In the genomic region with DNA sequence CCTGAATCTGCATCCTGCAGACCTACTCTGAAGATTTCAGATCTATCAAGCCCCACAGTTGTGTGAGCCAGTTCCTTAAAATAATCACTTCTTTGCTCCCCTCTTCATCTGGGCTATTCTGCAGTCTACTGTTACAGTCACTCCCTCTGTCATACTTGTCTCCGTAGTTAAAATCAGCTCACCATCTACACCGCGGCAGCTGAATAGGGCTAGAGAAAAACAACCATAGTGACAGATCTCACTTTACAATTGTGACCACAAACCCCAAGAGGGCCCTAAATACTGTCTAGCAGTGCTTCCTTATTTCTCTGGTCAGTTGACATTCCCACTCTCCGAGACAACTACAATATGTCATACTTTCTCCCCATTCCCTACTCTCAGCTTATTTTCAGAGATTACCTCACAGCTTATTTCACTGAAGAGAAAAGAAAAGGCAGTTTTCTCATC, we compare ENCODE assay signal across 1 cellular context.
A peak's percentile ranks its signal among the peaks of the same experiment; 100 is the strongest.
TF ChIP-seq lines count a peak whose summit lies in the region.

No MANE protein-coding gene starts in this region.

TF ChIP-seq in K562, 482 proteins besides CTCF, POLR2A, EP300 and RAD21 (continued from another document):
- TF ChIP-seq, protein P1, sequence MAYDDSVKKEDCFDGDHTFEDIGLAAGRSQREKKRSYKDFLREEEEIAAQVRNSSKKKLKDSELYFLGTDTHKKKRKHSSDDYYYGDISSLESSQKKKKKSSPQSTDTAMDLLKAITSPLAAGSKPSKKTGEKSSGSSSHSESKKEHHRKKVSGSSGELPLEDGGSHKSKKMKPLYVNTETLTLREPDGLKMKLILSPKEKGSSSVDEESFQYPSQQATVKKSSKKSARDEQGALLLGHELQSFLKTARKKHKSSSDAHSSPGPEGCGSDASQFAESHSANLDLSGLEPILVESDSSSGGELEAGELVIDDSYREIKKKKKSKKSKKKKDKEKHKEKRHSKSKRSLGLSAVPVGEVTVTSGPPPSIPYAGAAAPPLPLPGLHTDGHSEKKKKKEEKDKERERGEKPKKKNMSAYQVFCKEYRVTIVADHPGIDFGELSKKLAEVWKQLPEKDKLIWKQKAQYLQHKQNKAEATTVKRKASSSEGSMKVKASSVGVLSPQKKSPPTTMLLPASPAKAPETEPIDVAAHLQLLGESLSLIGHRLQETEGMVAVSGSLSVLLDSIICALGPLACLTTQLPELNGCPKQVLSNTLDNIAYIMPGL (CRISPR knock-in tag; IDR thresholded peaks at IDR 0.05), result no peak
- no peak for TF ChIP-seq E2F3 (CRISPR knock-in tag; IDR thresholded peaks at IDR 0.05)
- TF ChIP-seq SUPT5H (IDR thresholded peaks at IDR 0.05), result no peak
- TF ChIP-seq SAFB2 (IDR thresholded peaks at IDR 0.05; ENCODE audit: borderline replicate concordance, low read depth, low read length, severe bottlenecking), result no peak
- no peak for TF ChIP-seq HEY1 (CRISPR knock-in tag; IDR thresholded peaks at IDR 0.05; ENCODE audit: borderline replicate concordance)
- TF ChIP-seq NFATC3 (IDR thresholded peaks at IDR 0.05), result no peak
- no peak for TF ChIP-seq ZNF212 (CRISPR knock-in tag; IDR thresholded peaks at IDR 0.05)
- TF ChIP-seq PURB (CRISPR knock-in tag; IDR thresholded peaks at IDR 0.05; ENCODE audit: low read depth), result no peak
- no peak for TF ChIP-seq ZNF586 (CRISPR knock-in tag; conservative IDR thresholded peaks at IDR 0.05)
- no peak for TF ChIP-seq TBL1XR1 (IDR thresholded peaks at IDR 0.05; ENCODE audit: low read length in 2 of 2)
- TF ChIP-seq SREBF2 (CRISPR knock-in tag; IDR thresholded peaks at IDR 0.05), result no peak
- TF ChIP-seq YY1 (IDR thresholded peaks at IDR 0.05; ENCODE audit: borderline replicate concordance in 1 of 3, control insufficient read depth in 1 of 3, extremely low read depth in 1 of 3, insufficient read depth in 3 of 3, insufficient read length in 1 of 3, insufficient replicate concordance in 2 of 3, low read depth in 1 of 3, low read length in 2 of 3), result no peak
- TF ChIP-seq ZC3H11A (IDR thresholded peaks at IDR 0.05; ENCODE audit: low read depth, low read length), result no peak
- no peak for TF ChIP-seq FOXA1 (IDR thresholded peaks at IDR 0.05; ENCODE audit: borderline replicate concordance)
- no peak for TF ChIP-seq NR1H2 (CRISPR knock-in tag; IDR thresholded peaks at IDR 0.05)
- no peak for TF ChIP-seq HDAC2 (IDR thresholded peaks at IDR 0.05)
- TF ChIP-seq ZNF444 (CRISPR knock-in tag; IDR thresholded peaks at IDR 0.05), result no peak
- no peak for TF ChIP-seq ETV1 (tag; conservative IDR thresholded peaks at IDR 0.05; ENCODE audit: low read depth)
- TF ChIP-seq, protein P2, sequence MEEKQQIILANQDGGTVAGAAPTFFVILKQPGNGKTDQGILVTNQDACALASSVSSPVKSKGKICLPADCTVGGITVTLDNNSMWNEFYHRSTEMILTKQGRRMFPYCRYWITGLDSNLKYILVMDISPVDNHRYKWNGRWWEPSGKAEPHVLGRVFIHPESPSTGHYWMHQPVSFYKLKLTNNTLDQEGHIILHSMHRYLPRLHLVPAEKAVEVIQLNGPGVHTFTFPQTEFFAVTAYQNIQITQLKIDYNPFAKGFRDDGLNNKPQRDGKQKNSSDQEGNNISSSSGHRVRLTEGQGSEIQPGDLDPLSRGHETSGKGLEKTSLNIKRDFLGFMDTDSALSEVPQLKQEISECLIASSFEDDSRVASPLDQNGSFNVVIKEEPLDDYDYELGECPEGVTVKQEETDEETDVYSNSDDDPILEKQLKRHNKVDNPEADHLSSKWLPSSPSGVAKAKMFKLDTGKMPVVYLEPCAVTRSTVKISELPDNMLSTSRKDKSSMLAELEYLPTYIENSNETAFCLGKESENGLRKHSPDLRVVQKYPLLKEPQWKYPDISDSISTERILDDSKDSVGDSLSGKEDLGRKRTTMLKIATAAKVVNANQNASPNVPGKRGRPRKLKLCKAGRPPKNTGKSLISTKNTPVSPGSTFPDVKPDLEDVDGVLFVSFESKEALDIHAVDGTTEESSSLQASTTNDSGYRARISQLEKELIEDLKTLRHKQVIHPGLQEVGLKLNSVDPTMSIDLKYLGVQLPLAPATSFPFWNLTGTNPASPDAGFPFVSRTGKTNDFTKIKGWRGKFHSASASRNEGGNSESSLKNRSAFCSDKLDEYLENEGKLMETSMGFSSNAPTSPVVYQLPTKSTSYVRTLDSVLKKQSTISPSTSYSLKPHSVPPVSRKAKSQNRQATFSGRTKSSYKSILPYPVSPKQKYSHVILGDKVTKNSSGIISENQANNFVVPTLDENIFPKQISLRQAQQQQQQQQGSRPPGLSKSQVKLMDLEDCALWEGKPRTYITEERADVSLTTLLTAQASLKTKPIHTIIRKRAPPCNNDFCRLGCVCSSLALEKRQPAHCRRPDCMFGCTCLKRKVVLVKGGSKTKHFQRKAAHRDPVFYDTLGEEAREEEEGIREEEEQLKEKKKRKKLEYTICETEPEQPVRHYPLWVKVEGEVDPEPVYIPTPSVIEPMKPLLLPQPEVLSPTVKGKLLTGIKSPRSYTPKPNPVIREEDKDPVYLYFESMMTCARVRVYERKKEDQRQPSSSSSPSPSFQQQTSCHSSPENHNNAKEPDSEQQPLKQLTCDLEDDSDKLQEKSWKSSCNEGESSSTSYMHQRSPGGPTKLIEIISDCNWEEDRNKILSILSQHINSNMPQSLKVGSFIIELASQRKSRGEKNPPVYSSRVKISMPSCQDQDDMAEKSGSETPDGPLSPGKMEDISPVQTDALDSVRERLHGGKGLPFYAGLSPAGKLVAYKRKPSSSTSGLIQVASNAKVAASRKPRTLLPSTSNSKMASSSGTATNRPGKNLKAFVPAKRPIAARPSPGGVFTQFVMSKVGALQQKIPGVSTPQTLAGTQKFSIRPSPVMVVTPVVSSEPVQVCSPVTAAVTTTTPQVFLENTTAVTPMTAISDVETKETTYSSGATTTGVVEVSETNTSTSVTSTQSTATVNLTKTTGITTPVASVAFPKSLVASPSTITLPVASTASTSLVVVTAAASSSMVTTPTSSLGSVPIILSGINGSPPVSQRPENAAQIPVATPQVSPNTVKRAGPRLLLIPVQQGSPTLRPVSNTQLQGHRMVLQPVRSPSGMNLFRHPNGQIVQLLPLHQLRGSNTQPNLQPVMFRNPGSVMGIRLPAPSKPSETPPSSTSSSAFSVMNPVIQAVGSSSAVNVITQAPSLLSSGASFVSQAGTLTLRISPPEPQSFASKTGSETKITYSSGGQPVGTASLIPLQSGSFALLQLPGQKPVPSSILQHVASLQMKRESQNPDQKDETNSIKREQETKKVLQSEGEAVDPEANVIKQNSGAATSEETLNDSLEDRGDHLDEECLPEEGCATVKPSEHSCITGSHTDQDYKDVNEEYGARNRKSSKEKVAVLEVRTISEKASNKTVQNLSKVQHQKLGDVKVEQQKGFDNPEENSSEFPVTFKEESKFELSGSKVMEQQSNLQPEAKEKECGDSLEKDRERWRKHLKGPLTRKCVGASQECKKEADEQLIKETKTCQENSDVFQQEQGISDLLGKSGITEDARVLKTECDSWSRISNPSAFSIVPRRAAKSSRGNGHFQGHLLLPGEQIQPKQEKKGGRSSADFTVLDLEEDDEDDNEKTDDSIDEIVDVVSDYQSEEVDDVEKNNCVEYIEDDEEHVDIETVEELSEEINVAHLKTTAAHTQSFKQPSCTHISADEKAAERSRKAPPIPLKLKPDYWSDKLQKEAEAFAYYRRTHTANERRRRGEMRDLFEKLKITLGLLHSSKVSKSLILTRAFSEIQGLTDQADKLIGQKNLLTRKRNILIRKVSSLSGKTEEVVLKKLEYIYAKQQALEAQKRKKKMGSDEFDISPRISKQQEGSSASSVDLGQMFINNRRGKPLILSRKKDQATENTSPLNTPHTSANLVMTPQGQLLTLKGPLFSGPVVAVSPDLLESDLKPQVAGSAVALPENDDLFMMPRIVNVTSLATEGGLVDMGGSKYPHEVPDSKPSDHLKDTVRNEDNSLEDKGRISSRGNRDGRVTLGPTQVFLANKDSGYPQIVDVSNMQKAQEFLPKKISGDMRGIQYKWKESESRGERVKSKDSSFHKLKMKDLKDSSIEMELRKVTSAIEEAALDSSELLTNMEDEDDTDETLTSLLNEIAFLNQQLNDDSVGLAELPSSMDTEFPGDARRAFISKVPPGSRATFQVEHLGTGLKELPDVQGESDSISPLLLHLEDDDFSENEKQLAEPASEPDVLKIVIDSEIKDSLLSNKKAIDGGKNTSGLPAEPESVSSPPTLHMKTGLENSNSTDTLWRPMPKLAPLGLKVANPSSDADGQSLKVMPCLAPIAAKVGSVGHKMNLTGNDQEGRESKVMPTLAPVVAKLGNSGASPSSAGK (IDR thresholded peaks at IDR 0.05), result no peak
- TF ChIP-seq NCOA1 (IDR thresholded peaks at IDR 0.05; ENCODE audit: low read depth), result no peak
- TF ChIP-seq ARID2 (IDR thresholded peaks at IDR 0.05), result no peak
- peak; percentile 28; the same call in 1 of the 2 replicates for TF ChIP-seq MEF2A (IDR thresholded peaks at IDR 0.05; ENCODE audit: control insufficient read depth, low read depth, low read length)
- no peak for TF ChIP-seq RFX7 (CRISPR knock-in tag; IDR thresholded peaks at IDR 0.05)
- TF ChIP-seq, protein P3, sequence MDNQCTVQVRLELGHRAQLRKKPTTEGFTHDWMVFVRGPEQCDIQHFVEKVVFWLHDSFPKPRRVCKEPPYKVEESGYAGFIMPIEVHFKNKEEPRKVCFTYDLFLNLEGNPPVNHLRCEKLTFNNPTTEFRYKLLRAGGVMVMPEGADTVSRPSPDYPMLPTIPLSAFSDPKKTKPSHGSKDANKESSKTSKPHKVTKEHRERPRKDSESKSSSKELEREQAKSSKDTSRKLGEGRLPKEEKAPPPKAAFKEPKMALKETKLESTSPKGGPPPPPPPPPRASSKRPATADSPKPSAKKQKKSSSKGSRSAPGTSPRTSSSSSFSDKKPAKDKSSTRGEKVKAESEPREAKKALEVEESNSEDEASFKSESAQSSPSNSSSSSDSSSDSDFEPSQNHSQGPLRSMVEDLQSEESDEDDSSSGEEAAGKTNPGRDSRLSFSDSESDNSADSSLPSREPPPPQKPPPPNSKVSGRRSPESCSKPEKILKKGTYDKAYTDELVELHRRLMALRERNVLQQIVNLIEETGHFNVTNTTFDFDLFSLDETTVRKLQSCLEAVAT (IDR thresholded peaks at IDR 0.05), result peak in 1 of 2 experiments; percentile 67; a peak in 1 of 4 replicates
- TF ChIP-seq SMAD3 (CRISPR knock-in tag; conservative IDR thresholded peaks at IDR 0.05), result peak; percentile 52; the same call in 1 of the 2 replicates
- no peak for TF ChIP-seq TAF9B (IDR thresholded peaks at IDR 0.05; ENCODE audit: partially characterized antibody)
- peak; percentile 42; the same call in 1 of the 2 replicates for TF ChIP-seq LCOR (CRISPR knock-in tag; IDR thresholded peaks at IDR 0.05)
- no peak for TF ChIP-seq THRAP3 (IDR thresholded peaks at IDR 0.05; ENCODE audit: borderline replicate concordance)
- peak; percentile 17; the same call in 1 of the 2 replicates for TF ChIP-seq TAL1 (IDR thresholded peaks at IDR 0.05)
- TF ChIP-seq, protein P4, sequence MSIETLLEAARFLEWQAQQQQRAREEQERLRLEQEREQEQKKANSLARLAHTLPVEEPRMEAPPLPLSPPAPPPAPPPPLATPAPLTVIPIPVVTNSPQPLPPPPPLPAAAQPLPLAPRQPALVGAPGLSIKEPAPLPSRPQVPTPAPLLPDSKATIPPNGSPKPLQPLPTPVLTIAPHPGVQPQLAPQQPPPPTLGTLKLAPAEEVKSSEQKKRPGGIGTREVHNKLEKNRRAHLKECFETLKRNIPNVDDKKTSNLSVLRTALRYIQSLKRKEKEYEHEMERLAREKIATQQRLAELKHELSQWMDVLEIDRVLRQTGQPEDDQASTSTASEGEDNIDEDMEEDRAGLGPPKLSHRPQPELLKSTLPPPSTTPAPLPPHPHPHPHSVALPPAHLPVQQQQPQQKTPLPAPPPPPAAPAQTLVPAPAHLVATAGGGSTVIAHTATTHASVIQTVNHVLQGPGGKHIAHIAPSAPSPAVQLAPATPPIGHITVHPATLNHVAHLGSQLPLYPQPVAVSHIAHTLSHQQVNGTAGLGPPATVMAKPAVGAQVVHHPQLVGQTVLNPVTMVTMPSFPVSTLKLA (conservative IDR thresholded peaks at IDR 0.05), result no peak
- no peak for TF ChIP-seq ESRRB (CRISPR knock-in tag; IDR thresholded peaks at IDR 0.05; ENCODE audit: borderline replicate concordance)
- no peak for TF ChIP-seq KAT7 (CRISPR knock-in tag; IDR thresholded peaks at IDR 0.05; ENCODE audit: borderline replicate concordance)
- TF ChIP-seq SRSF3 (IDR thresholded peaks at IDR 0.05; ENCODE audit: insufficient read depth, low read length), result no peak
- TF ChIP-seq, protein P5, sequence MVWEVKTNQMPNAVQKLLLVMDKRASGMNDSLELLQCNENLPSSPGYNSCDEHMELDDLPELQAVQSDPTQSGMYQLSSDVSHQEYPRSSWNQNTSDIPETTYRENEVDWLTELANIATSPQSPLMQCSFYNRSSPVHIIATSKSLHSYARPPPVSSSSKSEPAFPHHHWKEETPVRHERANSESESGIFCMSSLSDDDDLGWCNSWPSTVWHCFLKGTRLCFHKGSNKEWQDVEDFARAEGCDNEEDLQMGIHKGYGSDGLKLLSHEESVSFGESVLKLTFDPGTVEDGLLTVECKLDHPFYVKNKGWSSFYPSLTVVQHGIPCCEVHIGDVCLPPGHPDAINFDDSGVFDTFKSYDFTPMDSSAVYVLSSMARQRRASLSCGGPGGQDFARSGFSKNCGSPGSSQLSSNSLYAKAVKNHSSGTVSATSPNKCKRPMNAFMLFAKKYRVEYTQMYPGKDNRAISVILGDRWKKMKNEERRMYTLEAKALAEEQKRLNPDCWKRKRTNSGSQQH (CRISPR knock-in tag; IDR thresholded peaks at IDR 0.05), result no peak
- TF ChIP-seq HMGN3 (IDR thresholded peaks at IDR 0.05; ENCODE audit: borderline replicate concordance, extremely low read depth, insufficient read length, low read depth, low read length), result no peak
